ENCODE assay signal across 24 cellular contexts in the genomic region with DNA sequence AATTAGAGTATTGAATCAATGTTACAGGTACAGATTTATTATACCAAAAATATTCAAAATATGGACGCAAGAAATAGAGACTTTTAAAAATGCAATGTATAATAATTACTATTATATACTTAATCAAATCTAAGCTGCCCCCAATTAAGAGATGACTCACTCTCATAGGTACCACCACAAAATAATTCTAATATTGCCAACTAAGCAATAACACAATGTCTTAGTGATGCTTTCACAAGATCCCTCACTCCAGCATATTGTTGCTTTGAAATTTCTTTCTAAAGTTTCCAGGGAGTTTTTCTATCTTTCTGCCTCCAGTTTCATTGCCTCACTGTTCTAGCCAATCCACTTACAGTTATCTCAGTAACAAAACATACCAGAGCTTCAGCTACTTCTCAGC.
"Had no signal": no experiment of that assay in that cellular context is flagged by ENCODE, and none has a peak within 500 bp of the region (broad histone marks: within the 10 kb centered on the region; RNA-seq: fewer than 3 reads in every experiment).

No MANE protein-coding gene starts in this region.

- H3K36me3 ChIP-seq: gastroesophageal sphincter, heart right ventricle, neutrophil, pancreas, stomach, tibial artery had no signal

- H3K27me3 Mint-ChIP-seq: effector memory CD8-positive, alpha-beta T cell; memory B cell; progenitor cell of endocrine pancreas; type B pancreatic cell had no signal

- H3K9me3 Mint-ChIP-seq: type B pancreatic cell had no signal

- H3K27ac Mint-ChIP-seq: effector memory CD8-positive, alpha-beta T cell; immature natural killer cell; memory B cell; natural killer cell; progenitor cell of endocrine pancreas; stimulated activated effector memory CD8-positive, alpha-beta T cell treated with anti-CD3 and anti-CD28 coated beads, Interleukin-12 subunit alpha, Interleukin-12 subunit beta, amount 100 ng/mL, for 72 hours; type B pancreatic cell had no signal

- DNase-seq: cortex of kidney; effector memory CD8-positive, alpha-beta T cell; foreskin keratinocyte; heart right ventricle; hippocampal formation; immature natural killer cell; islet precursor cell; natural killer cell; pancreas; stimulated activated CD4-positive, alpha-beta T cell treated with anti-CD3 and anti-CD28 coated beads, Interleukin-2, amount 100 ng/mL, for 24 hours; stimulated activated CD4-positive, alpha-beta T cell treated with anti-CD3 and anti-CD28 coated beads, Interleukin-4, amount 100 ng/mL, for 24 hours; stimulated activated naive CD4-positive, alpha-beta T cell treated with Interleukin-2 at 50 U/mL for 16 hours; stomach; tibial artery had no signal

- ATAC-seq: effector memory CD8-positive, alpha-beta T cell; foreskin keratinocyte; gastroesophageal sphincter; heart right ventricle; left lobe of liver; natural killer cell; pancreas; sciatic nerve; stimulated activated effector memory CD8-positive, alpha-beta T cell treated with anti-CD3 and anti-CD28 coated beads, Interleukin-12 subunit alpha, Interleukin-12 subunit beta, amount 100 ng/mL, for 72 hours had no signal

- H3K4me1 ChIP-seq: foreskin keratinocyte, heart right ventricle, pancreas, stomach, tibial artery had no signal

- H3K4me1 Mint-ChIP-seq: immature natural killer cell; memory B cell; natural killer cell; stimulated activated effector memory CD8-positive, alpha-beta T cell treated with anti-CD3 and anti-CD28 coated beads, Interleukin-12 subunit alpha, Interleukin-12 subunit beta, amount 100 ng/mL, for 72 hours had no signal

- H3K36me3 Mint-ChIP-seq: immature natural killer cell; memory B cell; natural killer cell; stimulated activated effector memory CD8-positive, alpha-beta T cell treated with anti-CD3 and anti-CD28 coated beads, Interleukin-12 subunit alpha, Interleukin-12 subunit beta, amount 100 ng/mL, for 72 hours; type B pancreatic cell had no signal

- H3K27ac ChIP-seq: foreskin keratinocyte, gastroesophageal sphincter, heart right ventricle, neutrophil, pancreas, stomach, tibial artery had no signal

- H3K4me3 ChIP-seq: gastroesophageal sphincter, heart right ventricle, lung, pancreas, stomach, tibial artery had no signal

- FAIRE-seq: endometrium, pancreas had no signal

- H3K9me3 ChIP-seq: gastroesophageal sphincter, neutrophil, pancreas, stomach, tibial artery had no signal

- H3K4me3 Mint-ChIP-seq: effector memory CD8-positive, alpha-beta T cell; immature natural killer cell; memory B cell; natural killer cell; stimulated activated effector memory CD8-positive, alpha-beta T cell treated with anti-CD3 and anti-CD28 coated beads, Interleukin-12 subunit alpha, Interleukin-12 subunit beta, amount 100 ng/mL, for 72 hours; type B pancreatic cell had no signal

- H3K27me3 ChIP-seq: foreskin keratinocyte, gastroesophageal sphincter, heart right ventricle, neutrophil, pancreas, stomach, tibial artery had no signal
